Comparison of ENCODE assay signal across 8 cellular contexts in genomic region chr4:52861171-52861873, GRCh38. TPM values are rescaled to one million over a fixed set of nuclear protein-coding genes. Genes with fewer than 3 reads are reported as not detected.
DNase-seq lines count a peak whose midpoint lies in the region; ATAC-seq and TF ChIP-seq lines count a peak whose summit lies in the region.

No MANE protein-coding gene starts in this region.

- no peaks in the 10 kb centered on the region for H3K9me3 ChIP-seq in ectodermal cell (ENCODE audit: control insufficient read depth, low read length)

- peak overlapping the region; percentile 40; the same call in 1 of the 2 replicates for H3K9ac ChIP-seq in KMS-11

- no peaks in the 10 kb centered on the region for H3K9me3 Mint-ChIP-seq in natural killer cell treated with Interleukin-12 subunit alpha and Interleukin-12 subunit beta and Interleukin-15 and Interleukin-18, amount 100 ng/mL, for 72 hours

- H3K27ac Mint-ChIP-seq in natural killer cell treated with Interleukin-12 subunit alpha and Interleukin-12 subunit beta and Interleukin-15 and Interleukin-18, amount 100 ng/mL, for 72 hours = no peak overlapping the region

- no peaks in the 10 kb centered on the region for H3K79me2 ChIP-seq in KMS-11 (ENCODE audit: insufficient read depth, low read depth)

- peak overlapping the region; percentile 67 for H3K4me3 Mint-ChIP-seq in natural killer cell treated with Interleukin-12 subunit alpha and Interleukin-12 subunit beta and Interleukin-15 and Interleukin-18, amount 100 ng/mL, for 72 hours

- H3K4me1 ChIP-seq in KMS-11 (ENCODE audit: low read depth, poor library complexity, severe bottlenecking) = no peaks in the 10 kb centered on the region
- peaks cover 8% of the 10 kb centered on the region for H3K4me1 ChIP-seq in ectodermal cell (ENCODE audit: control insufficient read depth, insufficient read depth, low read length)

- no peaks in the 10 kb centered on the region; the same call in 1 of the 2 replicates for H3K36me3 ChIP-seq in BJ (ENCODE audit: control insufficient read depth, insufficient read depth, low read length)
- no peaks in the 10 kb centered on the region for H3K36me3 ChIP-seq in KMS-11 (ENCODE audit: insufficient read depth)
- peaks cover 13% of the 10 kb centered on the region for H3K36me3 ChIP-seq in ectodermal cell (ENCODE audit: control insufficient read depth, insufficient read depth, low read length)

- CTCF ChIA-PET in BJ (lab: Yijun Ruan, JAX) = interaction anchor here (0.5 to 1.5 kb wide), 3 partner anchors 8 to 81 kb away, joined by 3 read pairs; no protein-coding TSS in a partner anchor

- DNase-seq in BJ (ENCODE audit: low read depth) (no peak), G401 (ENCODE audit: low spot score) (no peak), NCI-H1436 (lab: John Stamatoyannopoulos, UW) (no peak), HuH-7 (ENCODE audit: low spot score) (no peak)
- no peak for DNase-seq in natural killer cell treated with Interleukin-12 subunit alpha and Interleukin-12 subunit beta and Interleukin-15 and Interleukin-18, amount 100 ng/mL, for 72 hours (ENCODE audit: low spot score)

- ATAC-seq in natural killer cell treated with Interleukin-12 subunit alpha and Interleukin-12 subunit beta and Interleukin-15 and Interleukin-18, amount 100 ng/mL, for 72 hours = no peak
- no peak for ATAC-seq in GM19328 (IDR thresholded peaks at IDR 0.05; ENCODE audit: unreplicated experiment)

- peaks cover 9 to 11% of the 10 kb centered on the region in 2 donors for H3K4me1 Mint-ChIP-seq in natural killer cell treated with Interleukin-12 subunit alpha and Interleukin-12 subunit beta and Interleukin-15 and Interleukin-18, amount 100 ng/mL, for 72 hours (ENCODE audit: low read depth in 2 of 2)

- 59 to 60% methylated on average over 27 of the region's 27 CpGs for WGBS in ectodermal cell, 2 experiments

- peak overlapping the region; percentile 92 for H2AFZ ChIP-seq in KMS-11 (ENCODE audit: low read depth)

- H3K4me2 ChIP-seq in KMS-11 = peak overlapping the region; percentile 91

- H3K4me3 ChIP-seq in BJ (ENCODE audit: low read depth, low read length) (peak overlapping the region; percentile 54), KMS-11 (IDR thresholded peaks at IDR 0.05; ENCODE audit: insufficient read depth, low read depth, low read length) (peak overlapping the region; percentile 83), ectodermal cell (ENCODE audit: insufficient read depth, low read depth, low read length) (peak overlapping the region; percentile 78)

- peaks cover 5% of the 10 kb centered on the region for H3K27me3 ChIP-seq in BJ (ENCODE audit: control insufficient read depth, insufficient read depth, low read length)
- no peaks in the 10 kb centered on the region for H3K27me3 ChIP-seq in KMS-11 (ENCODE audit: insufficient read depth, low read depth)
- H3K27me3 ChIP-seq in ectodermal cell (ENCODE audit: control insufficient read depth, insufficient read depth, low read length, poor library complexity, severe bottlenecking) = peaks cover 4% of the 10 kb centered on the region

- no peak overlapping the region for H3K27ac ChIP-seq in KMS-11
- H3K27ac ChIP-seq in ectodermal cell (ENCODE audit: insufficient read depth, low read depth, low read length, poor library complexity, severe bottlenecking) = no peak overlapping the region

- H3K27me3 Mint-ChIP-seq in natural killer cell treated with Interleukin-12 subunit alpha and Interleukin-12 subunit beta and Interleukin-15 and Interleukin-18, amount 100 ng/mL, for 72 hours = peaks cover 37 to 63% of the 10 kb centered on the region in 2 donors

- in situ Hi-C loops in G401 (cut with HindIII; ENCODE audit: low sequenced_read_pairs) = no loop called here

- no peaks in the 10 kb centered on the region for H3K36me3 Mint-ChIP-seq in natural killer cell treated with Interleukin-12 subunit alpha and Interleukin-12 subunit beta and Interleukin-15 and Interleukin-18, amount 100 ng/mL, for 72 hours

- POLR2A ChIA-PET in BJ (lab: Charles Lee) = no interaction called here

- H4K20me1 ChIP-seq in KMS-11 (ENCODE audit: insufficient read depth) = no peaks in the 10 kb centered on the region

- TF ChIP-seq CTCF in BJ (IDR thresholded peaks at IDR 0.05; ENCODE audit: insufficient read depth, low read depth, low read length) (no peak), KMS-11 (conservative IDR thresholded peaks at IDR 0.05; ENCODE audit: low read depth, low read length) (no peak)

RNA-seq across cellular contexts. Expression of gene RASL11B, which starts 0.8 kb away (rescaled TPM):
- 0.20 and 0.22 TPM in 2 replicates for polyA plus RNA-seq in BJ (2011; rRNA removed)
- polyA minus RNA-seq in BJ (2011; rRNA and poly(A)+ RNA removed) = 0.21 and 0.24 TPM in 2 replicates
- 42.9 TPM for polyA plus RNA-seq in ectodermal cell (2013, experiment 1 of 4)
- 36.9 TPM for polyA plus RNA-seq in ectodermal cell (2013, experiment 2 of 4)
- 50.5 TPM for polyA plus RNA-seq in ectodermal cell (2013, experiment 3 of 4)
- polyA plus RNA-seq in ectodermal cell (2013, experiment 4 of 4) = 54.0 TPM
- not detected for total RNA-seq in natural killer cell treated with Interleukin-12 subunit alpha and Interleukin-12 subunit beta and Interleukin-15 and Interleukin-18, amount 100 ng/mL, for 72 hours
- total RNA-seq in G401 (2014; rRNA removed; shearing (Covaris generic)) = 0.12 TPM in 1 of 2 replicates, not detected in the other
